Comparison of ENCODE assay signal across 9 cellular contexts in genomic region chr4:77819836-77820679, GRCh38. TPM values are rescaled to one million over a fixed set of nuclear protein-coding genes. Genes with fewer than 3 reads are reported as not detected.
DNase-seq lines count a peak whose midpoint lies in the region; ATAC-seq, FAIRE-seq and TF ChIP-seq lines count a peak whose summit lies in the region.
"Had no signal": no experiment of that assay in that cellular context is flagged by ENCODE, and none has a peak within 500 bp of the region (broad histone marks: within the 10 kb centered on the region; RNA-seq: fewer than 3 reads in every experiment).

No MANE protein-coding gene starts in this region.

- no peaks in the 10 kb centered on the region for H3K36me3 ChIP-seq in kidney (ENCODE audit: control insufficient read depth in 1 of 2, insufficient read depth in 2 of 2, low read length in 2 of 2)

- TF ChIP-seq CTCF in AG09319 (IDR thresholded peaks at IDR 0.05; ENCODE audit: low read depth, low read length) (no peak), kidney (IDR thresholded peaks at IDR 0.05; ENCODE audit: borderline replicate concordance, extremely low read depth, insufficient read depth) (no peak)

- intact Hi-C loops in kidney (cut with DNase I), result no loop called here

- H3K9ac ChIP-seq in kidney (ENCODE audit: low read length in 2 of 2), result peak overlapping the region; percentile 90 to 94

- peak overlapping the region; percentile 72 to 92 for H3K4me3 ChIP-seq in kidney (ENCODE audit: low read length in 2 of 2)

- H3K27ac ChIP-seq in kidney (ENCODE audit: low read depth in 2 of 2, low read length in 2 of 2), result peak overlapping the region; percentile 93 to 97

- DNase-seq in AG09319 (ENCODE audit: extremely low read depth, low read depth), result peak; percentile 41
- DNase-seq in NCI-H2227 treated with DMSO at 0.1 percent for 48 hours (lab: John Stamatoyannopoulos, UW), result peak; percentile 90
- peak; percentile 87 to 93 (median 91) for DNase-seq in activated CD4-positive, CD25-positive, alpha-beta regulatory T cell (lab: John Stamatoyannopoulos, UW)
- DNase-seq in central memory CD4-positive, alpha-beta T cell, result peak; percentile 97
- DNase-seq in kidney, result peak; percentile 97
- peak; percentile 96 for DNase-seq in stimulated activated CD4-positive, alpha-beta T cell treated with anti-CD3 and anti-CD28 coated beads, Interleukin-15, amount 100 ng/mL, for 24 hours

- H3K4me1 ChIP-seq in kidney (ENCODE audit: control insufficient read depth in 1 of 2, insufficient read depth in 1 of 2, low read depth in 1 of 2, low read length in 2 of 2), result peaks cover 0 to 13% of the 10 kb centered on the region in 2 donors

- no peaks in the 10 kb centered on the region for H3K9me3 ChIP-seq in kidney (ENCODE audit: control insufficient read depth in 1 of 2, low read length in 2 of 2)

- ATAC-seq in GM18907 (IDR thresholded peaks at IDR 0.05; ENCODE audit: unreplicated experiment) (peak; percentile 86), HG03139 (IDR thresholded peaks at IDR 0.05; ENCODE audit: unreplicated experiment) (peak; percentile 73)

- no peak for FAIRE-seq in kidney (lab: Jason Lieb, UNC)
- FAIRE-seq: colon had no signal

RNA-seq across cellular contexts. Expression of gene CNOT6L, which starts 0.9 kb away (rescaled TPM):
- 73.3 TPM for total RNA-seq in kidney
- 5.8 TPM for polyA plus RNA-seq in kidney (ENCODE audit: insufficient read depth, low read depth, low replicate concordance)

RNA-seq across cellular contexts. Expression of gene MRPL1, which starts 42.6 kb away (rescaled TPM):
- 29.8 TPM for total RNA-seq in kidney
- 61.0 TPM for polyA plus RNA-seq in kidney (ENCODE audit: insufficient read depth, low read depth, low replicate concordance)

Comparison
In these comparisons a context has a peak if more than half of its experiments do, and no peak if none do; other contexts are left out.
1. Peak in every context shown above with its lines: DNase-seq, ATAC-seq, H3K4me3 ChIP-seq and H3K27ac ChIP-seq.
2. DNase-seq: peak in every context shown above with its lines; median percentile 97 in central memory CD4-positive, alpha-beta T cell; 97 in kidney; 96 in stimulated activated CD4-positive, alpha-beta T cell treated with anti-CD3 and anti-CD28 coated beads, Interleukin-15, amount 100 ng/mL, for 24 hours; 91 in activated CD4-positive, CD25-positive, alpha-beta regulatory T cell; 90 in NCI-H2227 treated with DMSO at 0.1 percent for 48 hours; 41 in AG09319.